ENCODE assay signal across 11 cellular contexts in genomic region chr12:57147641-57147944, GRCh38. TPM values are rescaled to one million over a fixed set of nuclear protein-coding genes. Genes with fewer than 3 reads are reported as not detected.
A peak's percentile ranks its signal among the peaks of the same experiment; 100 is the strongest.
DNase-seq lines count a peak whose midpoint lies in the region; ATAC-seq and TF ChIP-seq lines count a peak whose summit lies in the region.
"Had no signal": no experiment of that assay in that cellular context is flagged by ENCODE, and none has a peak within 500 bp of the region (broad histone marks: within the 10 kb centered on the region; RNA-seq: fewer than 3 reads in every experiment).

No MANE protein-coding gene starts in this region.

- peaks cover 21% of the 10 kb centered on the region for H3K36me3 Mint-ChIP-seq in neural progenitor cell
- H3K36me3 Mint-ChIP-seq in stimulated activated naive B cell treated with anti-CD40 and anti-IgM and Interleukin-4, amounts not matched to agents 10 μg/mL and 1 μg/mL and 100 μg/mL, for 72 hours, result no peaks in the 10 kb centered on the region

- no peak overlapping the region for H3K9ac ChIP-seq in neural progenitor cell

- H3F3A ChIP-seq in neural progenitor cell (ENCODE audit: low read depth), result no peaks in the 10 kb centered on the region

- H2AFZ ChIP-seq in neural progenitor cell (replicated peaks), result no peak overlapping the region

- H3K27me3 Mint-ChIP-seq in neural progenitor cell (ENCODE audit: insufficient read depth, low read depth), result peaks cover 2% of the 10 kb centered on the region
- H3K27me3 Mint-ChIP-seq in stimulated activated naive B cell treated with anti-CD40 and anti-IgM and Interleukin-4, amounts not matched to agents 10 μg/mL and 1 μg/mL and 100 μg/mL, for 72 hours, result no peaks in the 10 kb centered on the region
- H3K27me3 Mint-ChIP-seq: activated CD4-positive, alpha-beta T cell treated with anti-CD3 and anti-CD28 coated beads, Interleukin-2, amount 10 ng/mL, durations not matched to agents 24 days and 14 days had no signal

- no peak overlapping the region for H3K27ac Mint-ChIP-seq in neural progenitor cell
- H3K27ac Mint-ChIP-seq in stimulated activated naive B cell treated with anti-CD40 and anti-IgM and Interleukin-4, amounts not matched to agents 10 μg/mL and 1 μg/mL and 100 μg/mL, for 72 hours, result no peak overlapping the region
- H3K27ac Mint-ChIP-seq: activated CD4-positive, alpha-beta T cell treated with anti-CD3 and anti-CD28 coated beads, Interleukin-2, amount 10 ng/mL, durations not matched to agents 24 days and 14 days had no signal

- DNase-seq in AG04450 (ENCODE audit: low read depth, low spot score) (no peak), Peyer's patch (no peak), fibroblast of the aortic adventitia (ENCODE audit: low read depth) (peak; percentile 69), neural progenitor cell (ENCODE audit: low spot score) (no peak), SW 1271 (lab: John Stamatoyannopoulos, UW) (no peak), body of pancreas (no peak)
- DNase-seq in stimulated activated naive B cell treated with anti-CD40 and anti-IgM and Interleukin-4, amounts not matched to agents 10 μg/mL and 1 μg/mL and 100 μg/mL, for 72 hours, result no peak
- DNase-seq: activated CD4-positive, alpha-beta T cell treated with anti-CD3 and anti-CD28 coated beads, Interleukin-2, amount 10 ng/mL, durations not matched to agents 24 days and 14 days had no signal

- ATAC-seq in GM18505 (IDR thresholded peaks at IDR 0.05; ENCODE audit: unreplicated experiment) (no peak), body of pancreas (no peak)
- ATAC-seq in stimulated activated naive B cell treated with anti-CD40 and anti-IgM and Interleukin-4, amounts not matched to agents 10 μg/mL and 1 μg/mL and 100 μg/mL, for 72 hours (replicated peaks), result no peak
- ATAC-seq: Panc1 had no signal

- no peaks in the 10 kb centered on the region for H3K79me2 ChIP-seq in neural progenitor cell (ENCODE audit: low read depth)

- H4K20me1 ChIP-seq in neural progenitor cell (ENCODE audit: low read depth), result peaks cover 69% of the 10 kb centered on the region

- WGBS in body of pancreas, 2 donors, result 73 to 81% methylated on average over 4 of the region's 4 CpGs

- peaks cover 0 to 76% (median 18%) of the 10 kb centered on the region in 4 donors for H3K4me1 ChIP-seq in Peyer's patch
- H3K4me1 ChIP-seq in neural progenitor cell, result no peaks in the 10 kb centered on the region
- peaks cover 4% of the 10 kb centered on the region for H3K4me1 ChIP-seq in body of pancreas

- peaks cover 40% of the 10 kb centered on the region for H3K4me1 Mint-ChIP-seq in neural progenitor cell
- no peaks in the 10 kb centered on the region for H3K4me1 Mint-ChIP-seq in stimulated activated naive B cell treated with anti-CD40 and anti-IgM and Interleukin-4, amounts not matched to agents 10 μg/mL and 1 μg/mL and 100 μg/mL, for 72 hours
- H3K4me1 Mint-ChIP-seq: activated CD4-positive, alpha-beta T cell treated with anti-CD3 and anti-CD28 coated beads, Interleukin-2, amount 10 ng/mL, durations not matched to agents 24 days and 14 days had no signal

- H3K4me3 ChIP-seq in AG04450 (ENCODE audit: low read depth, low read length) (no peak overlapping the region), Peyer's patch (peak overlapping the region in 1 of 4 donors; percentile 11), fibroblast of the aortic adventitia (ENCODE audit: low read depth, low read length) (no peak overlapping the region), neural progenitor cell (no peak overlapping the region), body of pancreas (no peak overlapping the region)

- no peak overlapping the region for H3K4me3 Mint-ChIP-seq in neural progenitor cell
- no peak overlapping the region for H3K4me3 Mint-ChIP-seq in stimulated activated naive B cell treated with anti-CD40 and anti-IgM and Interleukin-4, amounts not matched to agents 10 μg/mL and 1 μg/mL and 100 μg/mL, for 72 hours
- H3K4me3 Mint-ChIP-seq: activated CD4-positive, alpha-beta T cell treated with anti-CD3 and anti-CD28 coated beads, Interleukin-2, amount 10 ng/mL, durations not matched to agents 24 days and 14 days had no signal

- TF ChIP-seq POLR2A in Peyer's patch (IDR thresholded peaks at IDR 0.05) (no peak), GM18505 (IDR thresholded peaks at IDR 0.05; ENCODE audit: borderline replicate concordance, extremely low read depth, insufficient read depth, insufficient read length) (no peak), body of pancreas (IDR thresholded peaks at IDR 0.05) (no peak)

- TF ChIP-seq CTCF in AG04450 (IDR thresholded peaks at IDR 0.05; ENCODE audit: low read depth, low read length) (no peak), Peyer's patch (IDR thresholded peaks at IDR 0.05) (no peak), fibroblast of the aortic adventitia (IDR thresholded peaks at IDR 0.05; ENCODE audit: insufficient read depth, low read length) (no peak), neural progenitor cell (IDR thresholded peaks at IDR 0.05) (no peak), body of pancreas (IDR thresholded peaks at IDR 0.05) (no peak)

- CTCF ChIA-PET in AG04450 (lab: Charles Lee), result interaction anchor here (0.6 to 2.0 kb wide), 4 partner anchors 22 to 521 kb away, joined by 3 to 8 read pairs (median 6); no protein-coding TSS in a partner anchor

- H3K36me3 ChIP-seq in Peyer's patch, result peaks cover 0 to 41% (median 0%) of the 10 kb centered on the region in 3 donors
- H3K36me3 ChIP-seq in neural progenitor cell, result no peaks in the 10 kb centered on the region
- H3K36me3 ChIP-seq in body of pancreas (replicated peaks in 1 of 2; ENCODE audit: insufficient read depth in 1 of 2, low read depth in 2 of 2), result peaks cover 0 to 3% of the 10 kb centered on the region in 2 donors

- H3K9me3 ChIP-seq in AG04450 (ENCODE audit: control insufficient read depth, insufficient read depth, low read length) (no peaks in the 10 kb centered on the region), Peyer's patch (no peaks in the 10 kb centered on the region), neural progenitor cell (ENCODE audit: low read depth) (no peaks in the 10 kb centered on the region), body of pancreas (no peaks in the 10 kb centered on the region)

- intact Hi-C loops in body of pancreas (cut with DNase I), result no loop called here

- POLR2A ChIA-PET in AG04450 (lab: Yijun Ruan, JAX), result interaction anchor here (2.2 kb wide), 1 partner anchor 12 kb away, joined by 12 read pairs; no protein-coding TSS in a partner anchor

- peak overlapping the region; percentile 57 for H3K27ac ChIP-seq in AG04450 (ENCODE audit: low read depth, low read length)
- H3K27ac ChIP-seq in Peyer's patch, result peak overlapping the region in 3 of 4 donors; percentile 49 to 87 (median 80)
- peak overlapping the region; percentile 13 for H3K27ac ChIP-seq in neural progenitor cell
- no peak overlapping the region for H3K27ac ChIP-seq in body of pancreas

- H3K4me2 ChIP-seq in neural progenitor cell, result no peak overlapping the region

- H3K27me3 ChIP-seq in AG04450 (ENCODE audit: control insufficient read depth, insufficient read depth, low read length) (no peaks in the 10 kb centered on the region), Peyer's patch (no peaks in the 10 kb centered on the region), neural progenitor cell (no peaks in the 10 kb centered on the region), body of pancreas (no peaks in the 10 kb centered on the region)

- no peaks in the 10 kb centered on the region for H3K9me3 Mint-ChIP-seq in neural progenitor cell
- H3K9me3 Mint-ChIP-seq in stimulated activated naive B cell treated with anti-CD40 and anti-IgM and Interleukin-4, amounts not matched to agents 10 μg/mL and 1 μg/mL and 100 μg/mL, for 72 hours, result no peaks in the 10 kb centered on the region
- H3K9me3 Mint-ChIP-seq: activated CD4-positive, alpha-beta T cell treated with anti-CD3 and anti-CD28 coated beads, Interleukin-2, amount 10 ng/mL, durations not matched to agents 24 days and 14 days had no signal

RNA-seq across cellular contexts. Expression of gene LRP1-AS, which starts 0.2 kb away (rescaled TPM):
- polyA plus RNA-seq in AG04450 (2011; rRNA removed), result not detected in 2 replicates
- not detected in 2 replicates for polyA minus RNA-seq in AG04450 (2011; rRNA and poly(A)+ RNA removed)
- total RNA-seq in Peyer's patch (not detected), fibroblast of the aortic adventitia (ENCODE audit: low replicate concordance) (not detected in 2 replicates), neural progenitor cell (ENCODE audit: low replicate concordance) (not detected in 2 replicates), body of pancreas (not detected)
- total RNA-seq: activated CD4-positive, alpha-beta T cell treated with anti-CD3 and anti-CD28 coated beads, Interleukin-2, amount 10 ng/mL, durations not matched to agents 24 days and 14 days had no signal
- polyA plus RNA-seq: adipose tissue had no signal

RNA-seq across cellular contexts. Expression of gene LRP1, which starts 19.3 kb away (rescaled TPM):
- 49.9 and 95.0 TPM in 2 replicates for polyA plus RNA-seq in AG04450 (2011; rRNA removed)
- 264 and 395 TPM in 2 replicates for polyA minus RNA-seq in AG04450 (2011; rRNA and poly(A)+ RNA removed)
- total RNA-seq in Peyer's patch, result 100 to 1,000 TPM; 128 to 312 (median 207) TPM
- 381 and 541 TPM in 2 replicates for total RNA-seq in fibroblast of the aortic adventitia (ENCODE audit: low replicate concordance)
- 13.9 and 31.9 TPM in 2 replicates for total RNA-seq in neural progenitor cell (ENCODE audit: low replicate concordance)
- 100 to 1,000 TPM in 1 of 2 donors, 10 to 100 TPM in 1; 61.2 to 162 TPM for total RNA-seq in body of pancreas

RNA-seq across cellular contexts. Expression of gene STAT6, which starts 36.4 kb away (rescaled TPM):
- polyA plus RNA-seq in AG04450 (2011; rRNA removed), result 79.5 and 94.2 TPM in 2 replicates
- polyA minus RNA-seq in AG04450 (2011; rRNA and poly(A)+ RNA removed), result 95.3 and 103 TPM in 2 replicates
- total RNA-seq in Peyer's patch (100 to 1,000 TPM; 278 to 416 (median 382) TPM), fibroblast of the aortic adventitia (ENCODE audit: low replicate concordance) (89.0 and 102 TPM in 2 replicates), neural progenitor cell (ENCODE audit: low replicate concordance) (12.9 and 21.6 TPM in 2 replicates), body of pancreas (10 to 100 TPM; 52.7 to 82.4 TPM)

RNA-seq across cellular contexts. Expression of gene NAB2, which starts 58.7 kb away (rescaled TPM):
- polyA plus RNA-seq in AG04450 (2011; rRNA removed), result 46.4 and 60.9 TPM in 2 replicates
- polyA minus RNA-seq in AG04450 (2011; rRNA and poly(A)+ RNA removed), result 68.2 and 83.4 TPM in 2 replicates
- total RNA-seq in Peyer's patch, result 10 to 100 TPM in 2 of 4 donors, 1 to 10 TPM in 2; 7.4 to 17.0 (median 10.3) TPM
- 41.8 and 54.2 TPM in 2 replicates for total RNA-seq in fibroblast of the aortic adventitia (ENCODE audit: low replicate concordance)
- 19.8 and 41.3 TPM in 2 replicates for total RNA-seq in neural progenitor cell (ENCODE audit: low replicate concordance)
- total RNA-seq in body of pancreas, result 1 to 10 TPM; 4.0 to 7.3 TPM

Comparison
In these comparisons a context has a peak if more than half of its experiments do, and no peak if none do; other contexts are left out.
1. H3K27ac ChIP-seq: peak in AG04450 (single experiment), Peyer's patch (3 of 4) and neural progenitor cell (single experiment); none in body of pancreas (0 of 4).